Comparison of ENCODE assay signal across 1 cellular context in the genomic region with DNA sequence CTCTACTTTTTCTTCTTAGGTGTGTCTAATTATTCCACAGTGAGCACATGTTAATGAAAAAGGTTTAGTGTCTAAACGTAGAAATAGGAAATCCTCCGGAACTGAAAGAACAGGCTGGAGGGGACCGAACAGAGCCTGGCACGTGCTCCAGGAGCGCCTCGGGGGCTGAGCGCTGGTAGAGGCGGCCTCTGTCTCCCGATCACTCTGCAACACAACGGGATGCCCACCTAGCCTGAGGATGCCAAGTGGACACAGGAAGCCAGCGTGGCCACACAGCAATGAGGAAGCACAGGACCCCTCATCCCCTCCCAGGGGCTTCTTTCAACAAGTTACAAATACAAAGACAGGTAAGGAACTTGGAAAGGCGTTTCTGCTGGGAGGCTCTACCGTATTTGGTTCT.
TF ChIP-seq lines count a peak whose summit lies in the region.

No MANE protein-coding gene starts in this region.

TF ChIP-seq in K562, 482 proteins besides CTCF, POLR2A, EP300 and RAD21:
- no peak for TF ChIP-seq SRSF3 (IDR thresholded peaks at IDR 0.05; ENCODE audit: insufficient read depth, low read length)
- TF ChIP-seq, protein P1, sequence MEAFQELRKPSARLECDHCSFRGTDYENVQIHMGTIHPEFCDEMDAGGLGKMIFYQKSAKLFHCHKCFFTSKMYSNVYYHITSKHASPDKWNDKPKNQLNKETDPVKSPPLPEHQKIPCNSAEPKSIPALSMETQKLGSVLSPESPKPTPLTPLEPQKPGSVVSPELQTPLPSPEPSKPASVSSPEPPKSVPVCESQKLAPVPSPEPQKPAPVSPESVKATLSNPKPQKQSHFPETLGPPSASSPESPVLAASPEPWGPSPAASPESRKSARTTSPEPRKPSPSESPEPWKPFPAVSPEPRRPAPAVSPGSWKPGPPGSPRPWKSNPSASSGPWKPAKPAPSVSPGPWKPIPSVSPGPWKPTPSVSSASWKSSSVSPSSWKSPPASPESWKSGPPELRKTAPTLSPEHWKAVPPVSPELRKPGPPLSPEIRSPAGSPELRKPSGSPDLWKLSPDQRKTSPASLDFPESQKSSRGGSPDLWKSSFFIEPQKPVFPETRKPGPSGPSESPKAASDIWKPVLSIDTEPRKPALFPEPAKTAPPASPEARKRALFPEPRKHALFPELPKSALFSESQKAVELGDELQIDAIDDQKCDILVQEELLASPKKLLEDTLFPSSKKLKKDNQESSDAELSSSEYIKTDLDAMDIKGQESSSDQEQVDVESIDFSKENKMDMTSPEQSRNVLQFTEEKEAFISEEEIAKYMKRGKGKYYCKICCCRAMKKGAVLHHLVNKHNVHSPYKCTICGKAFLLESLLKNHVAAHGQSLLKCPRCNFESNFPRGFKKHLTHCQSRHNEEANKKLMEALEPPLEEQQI (IDR thresholded peaks at IDR 0.05) = no peak
- TF ChIP-seq, protein P2, sequence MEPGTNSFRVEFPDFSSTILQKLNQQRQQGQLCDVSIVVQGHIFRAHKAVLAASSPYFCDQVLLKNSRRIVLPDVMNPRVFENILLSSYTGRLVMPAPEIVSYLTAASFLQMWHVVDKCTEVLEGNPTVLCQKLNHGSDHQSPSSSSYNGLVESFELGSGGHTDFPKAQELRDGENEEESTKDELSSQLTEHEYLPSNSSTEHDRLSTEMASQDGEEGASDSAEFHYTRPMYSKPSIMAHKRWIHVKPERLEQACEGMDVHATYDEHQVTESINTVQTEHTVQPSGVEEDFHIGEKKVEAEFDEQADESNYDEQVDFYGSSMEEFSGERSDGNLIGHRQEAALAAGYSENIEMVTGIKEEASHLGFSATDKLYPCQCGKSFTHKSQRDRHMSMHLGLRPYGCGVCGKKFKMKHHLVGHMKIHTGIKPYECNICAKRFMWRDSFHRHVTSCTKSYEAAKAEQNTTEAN (CRISPR knock-in tag; IDR thresholded peaks at IDR 0.05) = no peak
- TF ChIP-seq ZNF197 (CRISPR knock-in tag; IDR thresholded peaks at IDR 0.05; ENCODE audit: low read depth) = no peak
- TF ChIP-seq, protein P3, sequence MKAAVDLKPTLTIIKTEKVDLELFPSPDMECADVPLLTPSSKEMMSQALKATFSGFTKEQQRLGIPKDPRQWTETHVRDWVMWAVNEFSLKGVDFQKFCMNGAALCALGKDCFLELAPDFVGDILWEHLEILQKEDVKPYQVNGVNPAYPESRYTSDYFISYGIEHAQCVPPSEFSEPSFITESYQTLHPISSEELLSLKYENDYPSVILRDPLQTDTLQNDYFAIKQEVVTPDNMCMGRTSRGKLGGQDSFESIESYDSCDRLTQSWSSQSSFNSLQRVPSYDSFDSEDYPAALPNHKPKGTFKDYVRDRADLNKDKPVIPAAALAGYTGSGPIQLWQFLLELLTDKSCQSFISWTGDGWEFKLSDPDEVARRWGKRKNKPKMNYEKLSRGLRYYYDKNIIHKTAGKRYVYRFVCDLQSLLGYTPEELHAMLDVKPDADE (conservative IDR thresholded peaks at IDR 0.05; ENCODE audit: control insufficient read depth, low read depth, low read length) = no peak
TF ChIP-seq in K562: peak in this region for 0.
